Comparison of ENCODE assay signal across 22 cellular contexts in the genomic region with DNA sequence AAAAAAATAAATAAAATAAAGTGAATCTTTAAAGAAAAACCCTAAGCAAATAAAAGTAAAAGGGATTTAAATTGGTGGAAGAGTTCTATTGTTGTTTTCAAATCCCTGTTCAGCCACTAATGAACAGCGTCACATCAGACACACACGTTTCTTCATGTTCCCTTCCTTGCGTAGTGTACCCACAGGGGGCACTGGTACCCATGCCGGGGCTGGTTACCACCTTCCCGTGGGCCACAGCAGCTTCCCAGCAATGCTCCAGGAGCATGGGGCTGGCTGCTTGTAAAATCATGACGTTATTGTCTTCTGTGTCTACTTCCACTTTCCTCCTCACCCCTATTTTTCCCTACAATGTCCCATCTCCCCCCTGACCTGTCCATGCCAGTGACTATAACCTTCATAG.
"Had no signal": no experiment of that assay in that cellular context is flagged by ENCODE, and none has a peak within 500 bp of the region (broad histone marks: within the 10 kb centered on the region; RNA-seq: fewer than 3 reads in every experiment).

No MANE protein-coding gene starts in this region.

- H3K36me3 ChIP-seq: breast epithelium, colonic mucosa, esophagus muscularis mucosa, gastrocnemius medialis, upper lobe of left lung had no signal

- H3K27ac ChIP-seq: breast epithelium, colonic mucosa, dorsolateral prefrontal cortex, esophagus muscularis mucosa, gastrocnemius medialis, parathyroid adenoma, upper lobe of left lung had no signal

- H3K27me3 ChIP-seq: breast epithelium, colonic mucosa, dorsolateral prefrontal cortex, esophagus muscularis mucosa, gastrocnemius medialis, upper lobe of left lung had no signal

- H3K4me3 ChIP-seq: breast epithelium, colonic mucosa, dorsolateral prefrontal cortex, esophagus muscularis mucosa, gastrocnemius medialis, upper lobe of left lung had no signal

- DNase-seq: activated CD4-positive, alpha-beta memory T cell treated with anti-CD3 and anti-CD28 coated beads for 36 hours; activated CD4-positive, alpha-beta T cell treated with anti-CD3 and anti-CD28 coated beads for 48 hours; activated naive CD4-positive, alpha-beta T cell treated with anti-CD3 and anti-CD28 coated beads for 36 hours; activated naive CD8-positive, alpha-beta T cell treated with anti-CD3 and anti-CD28 coated beads, Interleukin-2, amount 10 ng/mL, durations not matched to agents 7 days and 5 days; activated T-cell treated with anti-CD3 and anti-CD28 coated beads, Interleukin-2, amount 50 U/mL, for 48 hours; amniotic stem cell; colonic mucosa; dorsolateral prefrontal cortex; effector memory CD8-positive, alpha-beta T cell; gastrocnemius medialis; hypothalamus; left colon; mesenchymal stem cell; right cardiac atrium; stimulated activated CD4-positive, alpha-beta T cell treated with anti-CD3 and anti-CD28 coated beads, Interleukin-12 subunit alpha, Interleukin-12 subunit beta, amount 100 ng/mL, for 4 hours; stimulated activated CD4-positive, alpha-beta T cell treated with anti-CD3 and anti-CD28 coated beads, Interleukin-4, amount 100 ng/mL, for 4 hours; stimulated activated naive CD8-positive, alpha-beta T cell treated with anti-CD3 and anti-CD28 coated beads, Interleukin-15, Interleukin-2, amounts not matched to agents 100 U/mL and 50 U/mL, for 24 hours; T1000 had no signal

- ATAC-seq: effector memory CD8-positive, alpha-beta T cell; gastrocnemius medialis; left colon; right cardiac atrium; stimulated activated naive CD8-positive, alpha-beta T cell treated with anti-CD3 and anti-CD28 coated beads, Interleukin-15, Interleukin-2, amounts not matched to agents 100 U/mL and 50 U/mL, for 24 hours had no signal

- H3K9me3 ChIP-seq: breast epithelium, colonic mucosa, esophagus muscularis mucosa, gastrocnemius medialis, upper lobe of left lung had no signal
